ENCODE assay signal across 8 cellular contexts in genomic region chr1:169109561-169110134, GRCh38. TPM values are rescaled to one million over a fixed set of nuclear protein-coding genes. Genes with fewer than 3 reads are reported as not detected.
DNase-seq lines count a peak whose midpoint lies in the region; ATAC-seq and TF ChIP-seq lines count a peak whose summit lies in the region.

No MANE protein-coding gene starts in this region.

- H3K36me3 Mint-ChIP-seq in chondrocyte (ENCODE audit: low read depth): peaks cover 22% of the 10 kb centered on the region

- ATAC-seq in HG02840 (IDR thresholded peaks at IDR 0.05; ENCODE audit: low FRiP score, unreplicated experiment) (no peak), GM21381 (IDR thresholded peaks at IDR 0.05; ENCODE audit: unreplicated experiment) (no peak)

- DNase-seq in NCI-H82 (lab: John Stamatoyannopoulos, UW) (peak; percentile 72), NCI-H82 treated with DMSO at 0.1 percent for 48 hours (lab: John Stamatoyannopoulos, UW; ENCODE audit: unreplicated experiment) (no peak), NCI-H69 (lab: John Stamatoyannopoulos, UW) (peak; percentile 64), chondrocyte (ENCODE audit: low spot score) (no peak), testis (peak; percentile 81)

- peak overlapping the region; percentile 98 for H3K27ac Mint-ChIP-seq in chondrocyte (ENCODE audit: unreplicated experiment)

- H3K4me1 Mint-ChIP-seq in chondrocyte (ENCODE audit: low read depth): peaks cover 73% of the 10 kb centered on the region

- peak overlapping the region; percentile 95 for H3K4me3 Mint-ChIP-seq in chondrocyte (ENCODE audit: unreplicated experiment)

- peaks cover 8 to 56% (median 34%) of the 10 kb centered on the region in 4 donors for H3K4me1 ChIP-seq in liver (ENCODE audit: control insufficient read depth in 4 of 4, insufficient read depth in 4 of 4, low read length in 3 of 4)
- H3K4me1 ChIP-seq in testis: peaks cover 47% of the 10 kb centered on the region

- H3K27ac ChIP-seq in liver (ENCODE audit: low read depth in 1 of 2, low read length in 2 of 2) (peak overlapping the region; percentile 80 to 88), testis (peak overlapping the region; percentile 78 to 95)

- no peaks in the 10 kb centered on the region for H3K9me3 ChIP-seq in liver (ENCODE audit: control insufficient read depth in 4 of 4, low read length in 3 of 4)
- no peaks in the 10 kb centered on the region for H3K9me3 ChIP-seq in testis

- H3K27me3 ChIP-seq in liver (ENCODE audit: control insufficient read depth in 4 of 4, insufficient read depth in 4 of 4, low read length in 3 of 4) (no peaks in the 10 kb centered on the region), testis (no peaks in the 10 kb centered on the region)

- H3K4me3 ChIP-seq in liver (ENCODE audit: low read depth in 1 of 3, low read length in 3 of 3) (peak overlapping the region; percentile 16 to 85 (median 70)), testis (peak overlapping the region in 1 of 2 donors; percentile 99)

- H3K36me3 ChIP-seq in liver (ENCODE audit: control insufficient read depth in 4 of 4, insufficient read depth in 3 of 4, low read depth in 1 of 4, low read length in 3 of 4) (peaks cover 1 to 21% (median 10%) of the 10 kb centered on the region in 4 donors), testis (ENCODE audit: low read depth, missing control alignments) (no peaks in the 10 kb centered on the region)

- 11% methylated on average over 8 of the region's 8 CpGs for WGBS in liver
- WGBS in testis, 2 donors: 28 to 30% methylated on average over 8 of the region's 8 CpGs

- peak; percentile 46 to 67 for TF ChIP-seq RAD21 in liver (IDR thresholded peaks at IDR 0.05)

- intact Hi-C loops in testis (cut with DNase I; ENCODE audit: low total_unique reads): no loop called here

- no peak for TF ChIP-seq POLR2A in testis (IDR thresholded peaks at IDR 0.05)

- H3K27me3 Mint-ChIP-seq in chondrocyte (ENCODE audit: low read depth): no peaks in the 10 kb centered on the region

- no peaks in the 10 kb centered on the region for H3K9me3 Mint-ChIP-seq in chondrocyte (ENCODE audit: low read depth)

- TF ChIP-seq CTCF in chondrocyte (IDR thresholded peaks at IDR 0.05) (no peak), liver (IDR thresholded peaks at IDR 0.05; ENCODE audit: low read depth, low read length, missing input control) (no peak), testis (IDR thresholded peaks at IDR 0.05) (no peak)

- peak overlapping the region; percentile 40 to 99 for H3K9ac ChIP-seq in liver (ENCODE audit: low read depth in 1 of 2, low read length in 2 of 2)

TF ChIP-seq in liver, 16 proteins besides CTCF, POLR2A, EP300 and RAD21:
- TF ChIP-seq MAX (IDR thresholded peaks at IDR 0.05) (peak; percentile 72), RXRA (IDR thresholded peaks at IDR 0.05) (peak; percentile 62 to 84), YY1 (IDR thresholded peaks at IDR 0.05) (peak; percentile 64), FOXA2 (IDR thresholded peaks at IDR 0.05) (no peak), REST (IDR thresholded peaks at IDR 0.05) (peak; percentile 73), NR2F2 (IDR thresholded peaks at IDR 0.05) (no peak), FOXA1 (IDR thresholded peaks at IDR 0.05) (peak; percentile 23), ZBTB33 (IDR thresholded peaks at IDR 0.05) (peak; percentile 43), GABPA (IDR thresholded peaks at IDR 0.05 in 1 of 2, conservative IDR thresholded peaks at IDR 0.05 in 1 of 2) (no peak), ATF3 (IDR thresholded peaks at IDR 0.05) (peak; percentile 28), TAF1 (conservative IDR thresholded peaks at IDR 0.05) (peak; percentile 22), JUND (IDR thresholded peaks at IDR 0.05) (peak; percentile 20 to 57), SP1 (IDR thresholded peaks at IDR 0.05) (peak; percentile 75), HNF4A (conservative IDR thresholded peaks at IDR 0.05) (peak; percentile 76), HNF4G (IDR thresholded peaks at IDR 0.05) (no peak), EGR1 (IDR thresholded peaks at IDR 0.05; ENCODE audit: low read depth in 2 of 2) (peak; percentile 50 to 95)

RNA-seq across cellular contexts. Expression of gene ATP1B1, which starts 3.2 kb away (rescaled TPM):
- total RNA-seq in chondrocyte: 104 to 225 TPM (median 105 TPM) in 3 replicates
- total RNA-seq in liver: 10 to 100 TPM; 36.1 to 53.8 TPM
- 10 to 100 TPM; 39.1 to 57.0 TPM for polyA plus RNA-seq in liver
- total RNA-seq in testis: 100 to 1,000 TPM; 131 to 160 TPM
- 98.3 TPM for polyA plus RNA-seq in testis (ENCODE audit: insufficient read depth, low read depth, low replicate concordance)

Comparison
In these comparisons a context has a peak if more than half of its experiments do, and no peak if none do; other contexts are left out.
1. DNase-seq: peak in NCI-H82 (single experiment), NCI-H69 (single experiment) and testis (single experiment); none in NCI-H82 treated with DMSO at 0.1 percent for 48 hours (single experiment) and chondrocyte (single experiment).